20 cellular contexts compared by ENCODE assay signal in genomic region chr2:7456762-7457161, GRCh38.
DNase-seq lines count a peak whose midpoint lies in the region; ATAC-seq, FAIRE-seq and TF ChIP-seq lines count a peak whose summit lies in the region.
"Had no signal": no experiment of that assay in that cellular context is flagged by ENCODE, and none has a peak within 500 bp of the region (broad histone marks: within the 10 kb centered on the region; RNA-seq: fewer than 3 reads in every experiment).

No MANE protein-coding gene starts in this region.

- no peaks in the 10 kb centered on the region for H3K79me2 ChIP-seq in H1 (ENCODE audit: control insufficient read depth in 1 of 2, insufficient read depth in 2 of 2, low read length in 2 of 2)
- no peaks in the 10 kb centered on the region for H3K79me2 ChIP-seq in keratinocyte (ENCODE audit: control insufficient read depth, insufficient read depth, low read length)

- H3K9me3 ChIP-seq in right atrium auricular region: no peaks in the 10 kb centered on the region
- H3K9me3 ChIP-seq in H1 (ENCODE audit: insufficient read depth in 2 of 2, low read depth in 1 of 2, low read length in 1 of 2): no peaks in the 10 kb centered on the region
- H3K9me3 ChIP-seq in keratinocyte (ENCODE audit: control insufficient read depth, low read depth, low read length): no peaks in the 10 kb centered on the region
- H3K9me3 ChIP-seq in thyroid gland: no peaks in the 10 kb centered on the region
- H3K9me3 ChIP-seq: MG63 had no signal

- H3K14ac ChIP-seq in H1 (ENCODE audit: insufficient read length): no peak overlapping the region

- intact Hi-C loops in Right ventricle myocardium inferior (cut with DNase I): no loop called here
- intact Hi-C loops in thyroid gland (cut with DNase I): no loop called here

- TF ChIP-seq EP300 in H1 (IDR thresholded peaks at IDR 0.05; ENCODE audit: borderline replicate concordance in 1 of 2, low read depth in 2 of 2, low read length in 2 of 2): no peak

- H3K27ac ChIP-seq in right atrium auricular region: no peak overlapping the region
- H3K27ac ChIP-seq in H1 (ENCODE audit: low read depth, low read length): no peak overlapping the region
- no peak overlapping the region for H3K27ac ChIP-seq in keratinocyte (ENCODE audit: control insufficient read depth, insufficient read depth, low read length)
- no peak overlapping the region for H3K27ac ChIP-seq in thyroid gland

- H3K18ac ChIP-seq in H1 (ENCODE audit: extremely low read depth, low read length): no peak overlapping the region

- peak; percentile 23 for ATAC-seq in Right ventricle myocardium inferior

- peak overlapping the region; percentile 86; the same call in 1 of the 2 replicates for H2BK12ac ChIP-seq in H1 (ENCODE audit: low read depth, low read length)

- H3K4me2 ChIP-seq in H1 (ENCODE audit: insufficient read depth in 1 of 2, low read depth in 2 of 2, low read length in 2 of 2) (no peak overlapping the region), keratinocyte (ENCODE audit: control insufficient read depth, extremely low read depth, insufficient read depth, low read depth, low read length) (no peak overlapping the region)

- H3K23me2 ChIP-seq in H1 (ENCODE audit: low read depth, low read length): no peaks in the 10 kb centered on the region

- H3K27me3 ChIP-seq in right atrium auricular region: no peaks in the 10 kb centered on the region
- H3K27me3 ChIP-seq in H1 (replicated peaks in 1 of 4; ENCODE audit: control insufficient read depth in 3 of 4, extremely low read depth in 1 of 4, insufficient read depth in 3 of 4, low read length in 3 of 4): no peaks in the 10 kb centered on the region
- no peaks in the 10 kb centered on the region for H3K27me3 ChIP-seq in keratinocyte (ENCODE audit: control insufficient read depth, extremely low read depth, insufficient read depth, low read length)
- no peaks in the 10 kb centered on the region for H3K27me3 ChIP-seq in thyroid gland
- H3K27me3 ChIP-seq: MG63 had no signal

- H3K36me3 ChIP-seq in right atrium auricular region (no peaks in the 10 kb centered on the region), H1 (ENCODE audit: control insufficient read depth in 2 of 4, insufficient read depth in 4 of 4, low read length in 3 of 4) (no peaks in the 10 kb centered on the region), keratinocyte (ENCODE audit: control insufficient read depth in 2 of 2, extremely low read depth in 1 of 2, insufficient read depth in 2 of 2, low read length in 2 of 2) (no peaks in the 10 kb centered on the region), thyroid gland (no peaks in the 10 kb centered on the region)
- H3K36me3 ChIP-seq: MG63 had no signal

- no peak overlapping the region; the same call in 1 of the 2 replicates for H2AK5ac ChIP-seq in H1 (ENCODE audit: low read depth, low read length)

- H3K56ac ChIP-seq in H1 (replicated peaks; ENCODE audit: insufficient read length, low read depth, low read length): no peak overlapping the region

- peak overlapping the region; percentile 4; the same call in 1 of the 2 replicates for H4K8ac ChIP-seq in H1 (ENCODE audit: extremely low read depth, insufficient read depth, low read length)

- H3K23ac ChIP-seq in H1 (ENCODE audit: insufficient read length): no peak overlapping the region

- no peaks in the 10 kb centered on the region for H3K9me1 ChIP-seq in keratinocyte (ENCODE audit: control insufficient read depth, extremely low read depth, insufficient read depth, low read length)

- peak overlapping the region; percentile 37; the same call in 1 of the 2 replicates for H2BK20ac ChIP-seq in H1 (ENCODE audit: low read length)

- no peak overlapping the region; a peak in 1 of 7 replicates for H3K9ac ChIP-seq in H1 (replicated peaks in 1 of 4; ENCODE audit: extremely low read depth in 1 of 4, low read depth in 3 of 4, low read length in 3 of 4)
- H3K9ac ChIP-seq in keratinocyte (ENCODE audit: control insufficient read depth, extremely low read depth, insufficient read depth, low read length): no peak overlapping the region

- no peak overlapping the region for H3K4ac ChIP-seq in H1 (replicated peaks; ENCODE audit: insufficient read length, low read depth, low read length)

- no peaks in the 10 kb centered on the region for H3K79me1 ChIP-seq in H1 (ENCODE audit: low read depth, low read length)

- peak overlapping the region; percentile 5 for H2BK120ac ChIP-seq in H1 (replicated peaks; ENCODE audit: low read depth, low read length)

- H4K20me1 ChIP-seq in H1 (replicated peaks in 1 of 2; ENCODE audit: control insufficient read depth in 1 of 2, insufficient read depth in 2 of 2, low read length in 2 of 2): no peaks in the 10 kb centered on the region
- H4K20me1 ChIP-seq in keratinocyte (ENCODE audit: control insufficient read depth, extremely low read depth, insufficient read depth, low read length): no peaks in the 10 kb centered on the region

- TF ChIP-seq CTCF in right atrium auricular region (IDR thresholded peaks at IDR 0.05) (no peak), H1 (IDR thresholded peaks at IDR 0.05; ENCODE audit: control extremely low read depth in 1 of 3, insufficient read depth in 1 of 3, low read depth in 1 of 3, low read length in 3 of 3) (no peak), keratinocyte (optimal IDR thresholded peaks at IDR 0.05 in 1 of 3, IDR thresholded peaks at IDR 0.05 in 1 of 3, conservative IDR thresholded peaks at IDR 0.05 in 1 of 3; ENCODE audit: extremely low read depth in 1 of 3, insufficient read depth in 2 of 3, low read length in 3 of 3) (no peak), thyroid gland (IDR thresholded peaks at IDR 0.05) (no peak)

- H3K4me3 ChIP-seq in right atrium auricular region (no peak overlapping the region), H1 (ENCODE audit: extremely low read depth in 1 of 4, insufficient read depth in 2 of 4, low read depth in 3 of 4, low read length in 4 of 4) (no peak overlapping the region), keratinocyte (ENCODE audit: control insufficient read depth in 2 of 3, extremely low read depth in 1 of 3, insufficient read depth in 2 of 3, low read depth in 1 of 3, low read length in 3 of 3) (no peak overlapping the region), thyroid gland (replicated peaks in 1 of 3) (no peak overlapping the region)
- H3K4me3 ChIP-seq: MG63 had no signal

- H3K4me1 ChIP-seq in right atrium auricular region (no peaks in the 10 kb centered on the region), H1 (replicated peaks in 1 of 4; ENCODE audit: control insufficient read depth in 3 of 4, insufficient read depth in 4 of 4, low read length in 3 of 4) (peaks cover 0 to 6% (median 0%) of the 10 kb centered on the region in 4 experiments; a peak in 2 of 7 replicates), keratinocyte (ENCODE audit: control insufficient read depth, extremely low read depth, insufficient read depth, low read length) (no peaks in the 10 kb centered on the region), thyroid gland (no peaks in the 10 kb centered on the region)

- no peak for DNase-seq in Right ventricle myocardium inferior (ENCODE audit: missing footprints)
- DNase-seq in right atrium auricular region (ENCODE audit: low spot score): no peak
- DNase-seq in H1 (ENCODE audit: low read depth in 1 of 2, low spot score in 2 of 2): no peak
- DNase-seq in keratinocyte (ENCODE audit: low read depth, low spot score): no peak
- peak; percentile 2 to 4 for DNase-seq in thyroid gland
- DNase-seq in activated naive CD4-positive, alpha-beta T cell treated with anti-CD3 and anti-CD28 coated beads, Interleukin-2, amount 50 U/mL, for 16 hours: no peak
- no peak for DNase-seq in stimulated activated CD4-positive, alpha-beta T cell treated with anti-CD3 and anti-CD28 coated beads, Interleukin-1b, Interleukin-23, amount 100 ng/mL, for 48 hours
- DNase-seq in NCI-H1092 (lab: John Stamatoyannopoulos, UW): no peak
- DNase-seq: COR-L47, DMS 273 treated with DMSO at 0.1 percent for 48 hours, DND-41, HCEC 1CT, Karpas-422, MG63, NCI-H1092 treated with DMSO at 0.1 percent for 48 hours, NCI-H2081 treated with DMSO at 0.1 percent for 48 hours, NCI-H510A, NCI-H748 treated with DMSO at 0.1 percent for 48 hours, SIG-M5 had no signal

- peak overlapping the region; percentile 55; the same call in 1 of the 2 replicates for H2BK15ac ChIP-seq in H1 (ENCODE audit: low read length)

- POLR2A ChIA-PET in H1 (lab: Charles Lee; ENCODE audit: partially characterized antibody): no interaction called here

- WGBS in H1 (ENCODE audit: extremely low coverage in 1 of 2, insufficient coverage in 1 of 2, insufficient read length in 1 of 2, insufficient replicate concordance in 2 of 2, low coverage in 1 of 2, low lambda C conversion rate in 2 of 2, missing lambda C conversion rate in 1 of 2), 2 experiments: 73% methylated on average over 13 of the region's 13 CpGs; no CpG with 5 or more reads in 1 of the 2 experiments
- 43 to 53% methylated on average over 13 of the region's 13 CpGs for WGBS in thyroid gland, 2 donors

- FAIRE-seq in H1 (lab: Jason Lieb, UNC) (peak; percentile 7), keratinocyte (lab: Jason Lieb, UNC) (no peak)
- FAIRE-seq: G401.6 had no signal

- CTCF ChIA-PET in H1 (lab: Charles Lee; ENCODE audit: partially characterized antibody): interaction anchor here (1.0 kb wide), 1 partner anchor 215 kb away, joined by 4 read pairs; no protein-coding TSS in a partner anchor

- H4K91ac ChIP-seq in H1 (replicated peaks; ENCODE audit: insufficient read length, low read length): peak overlapping the region; percentile 3

- dilution Hi-C loops in keratinocyte (cut with MboI; ENCODE audit: extremely low pct_ligation_motif_present, low sequenced_read_pairs): no loop called here

- H4K5ac ChIP-seq in H1 (ENCODE audit: insufficient read length, low read depth, low read length): no peak overlapping the region

- TF ChIP-seq RAD21 in H1 (IDR thresholded peaks at IDR 0.05 in 1 of 2, conservative IDR thresholded peaks at IDR 0.05 in 1 of 2; ENCODE audit: low read depth in 2 of 2, low read length in 2 of 2): no peak

- no peak for TF ChIP-seq POLR2A in H1 (IDR thresholded peaks at IDR 0.05; ENCODE audit: control extremely low read depth in 1 of 2, low read depth in 2 of 2, low read length in 2 of 2)
- TF ChIP-seq POLR2A in thyroid gland (IDR thresholded peaks at IDR 0.05): no peak

- H2AFZ ChIP-seq in H1 (ENCODE audit: low read length) (peak overlapping the region; percentile 99), keratinocyte (ENCODE audit: control insufficient read depth, low read length) (peak overlapping the region; percentile 38)

- peak overlapping the region; percentile 28; the same call in 1 of the 2 replicates for H2BK5ac ChIP-seq in H1 (ENCODE audit: low read depth, low read length)

TF ChIP-seq in H1, 55 proteins besides CTCF, POLR2A, EP300 and RAD21 (continues in another document):
- TF ChIP-seq POLR2AphosphoS5 (IDR thresholded peaks at IDR 0.05; ENCODE audit: low read depth, low read length) (no peak), TEAD4 (IDR thresholded peaks at IDR 0.05; ENCODE audit: low read depth, low read length) (no peak), TAF7 (optimal IDR thresholded peaks at IDR 0.05; ENCODE audit: borderline replicate concordance, low read depth, low read length) (no peak), FOSL1 (IDR thresholded peaks at IDR 0.05; ENCODE audit: insufficient read depth, low read depth, low read length) (no peak), MAFK (IDR thresholded peaks at IDR 0.05; ENCODE audit: low read depth, low read length) (no peak), SIN3A (conservative IDR thresholded peaks at IDR 0.05 in 1 of 2, IDR thresholded peaks at IDR 0.05 in 1 of 2; ENCODE audit: low read depth in 1 of 2, low read length in 2 of 2) (no peak)

Comparison
In these comparisons a context has a peak if more than half of its experiments do, and no peak if none do; other contexts are left out.
1. DNase-seq: peak in thyroid gland (2 of 2); none in Right ventricle myocardium inferior (single experiment), right atrium auricular region (single experiment), H1 (0 of 2), keratinocyte (single experiment), activated naive CD4-positive, alpha-beta T cell treated with anti-CD3 and anti-CD28 coated beads, Interleukin-2, amount 50 U/mL, for 16 hours (single experiment), stimulated activated CD4-positive, alpha-beta T cell treated with anti-CD3 and anti-CD28 coated beads, Interleukin-1b, Interleukin-23, amount 100 ng/mL, for 48 hours (single experiment) and NCI-H1092 (single experiment).